In genomic region chrX:153635788-153636668, GRCh38 we compare ENCODE assay signal across 10 cellular contexts. TPM values are rescaled to one million over a fixed set of nuclear protein-coding genes. Genes with fewer than 3 reads are reported as not detected.
DNase-seq lines count a peak whose midpoint lies in the region; ATAC-seq, FAIRE-seq and TF ChIP-seq lines count a peak whose summit lies in the region.
"Had no signal": no experiment of that assay in that cellular context is flagged by ENCODE, and none has a peak within 500 bp of the region (broad histone marks: within the 10 kb centered on the region; RNA-seq: fewer than 3 reads in every experiment).

No MANE protein-coding gene starts in this region.

- H2AFZ ChIP-seq in K562 (ENCODE audit: low read depth, low read length) = no peak overlapping the region; the same call in 1 of the 2 replicates
- no peak overlapping the region for H2AFZ ChIP-seq in osteoblast (ENCODE audit: low read length)

- TF ChIP-seq EP300 in K562 (IDR thresholded peaks at IDR 0.05; ENCODE audit: low read length) = no peak

- no peak for TF ChIP-seq RAD21 in K562 (CRISPR knock-in tag; conservative IDR thresholded peaks at IDR 0.05 in 1 of 2, IDR thresholded peaks at IDR 0.05 in 1 of 2)

- H4K20me1 ChIP-seq in K562 (replicated peaks; ENCODE audit: control insufficient read depth, insufficient read depth, low read length) (no peaks in the 10 kb centered on the region), osteoblast (ENCODE audit: insufficient read depth, low read length) (no peaks in the 10 kb centered on the region)

- CTCF ChIA-PET in K562 (lab: Yijun Ruan, JAX; ENCODE audit: low intra/inter-chr PET ratio) = no interaction called here

- H3K4me1 ChIP-seq in left ventricle myocardium inferior (no peaks in the 10 kb centered on the region), right atrium auricular region (no peaks in the 10 kb centered on the region), K562 (replicated peaks in 1 of 2; ENCODE audit: control insufficient read depth in 2 of 2, insufficient read depth in 2 of 2, low read length in 2 of 2) (peaks cover 0 to 32% of the 10 kb centered on the region in 2 experiments; a peak in 2 of 5 replicates), osteoblast (ENCODE audit: insufficient read depth, low read length) (no peaks in the 10 kb centered on the region)
- H3K4me1 ChIP-seq: HAP-1 had no signal

- WGBS in K562 (ENCODE audit: insufficient coverage, low coverage, missing lambda C conversion rate) = 14% methylated on average over 15 of the region's 21 CpGs

- no peaks in the 10 kb centered on the region for H3K9me1 ChIP-seq in K562 (ENCODE audit: control insufficient read depth, insufficient read depth, low read length)

- H3K4me3 ChIP-seq in left ventricle myocardium inferior (no peak overlapping the region), right atrium auricular region (no peak overlapping the region), K562 (no peak overlapping the region), osteoblast (ENCODE audit: insufficient read depth, low read length) (no peak overlapping the region)
- H3K4me3 ChIP-seq: body of pancreas, HAP-1 had no signal

- H3K36me3 ChIP-seq in left ventricle myocardium inferior (no peaks in the 10 kb centered on the region), right atrium auricular region (no peaks in the 10 kb centered on the region), K562 (ENCODE audit: control insufficient read depth, insufficient read depth, low read length) (no peaks in the 10 kb centered on the region), osteoblast (ENCODE audit: insufficient read depth, low read length) (no peaks in the 10 kb centered on the region)
- H3K36me3 ChIP-seq: HAP-1 had no signal

- no peak for DNase-seq in left ventricle myocardium inferior
- no peak for DNase-seq in right atrium auricular region (ENCODE audit: low spot score)
- peak; percentile 17 for DNase-seq in NCI-H146 (lab: John Stamatoyannopoulos, UW)
- DNase-seq in K562 (ENCODE audit: extremely low read depth in 1 of 4, low spot score in 3 of 4) = peak in 3 of 4 experiments; percentile 38 to 48 (median 47)
- peak; percentile 93 for DNase-seq in osteoblast (ENCODE audit: insufficient read length, low spot score, missing footprints)

- TF ChIP-seq POLR2A in K562 (conservative IDR thresholded peaks at IDR 0.05) = no peak

- intact Hi-C loops in left ventricle myocardium inferior (cut with micrococcal nuclease) = no loop called here
- intact Hi-C loops in K562 (cut with micrococcal nuclease) = no loop called here

- H3K4me2 ChIP-seq in K562 (ENCODE audit: insufficient read depth, low read length) = no peak overlapping the region
- no peak overlapping the region for H3K4me2 ChIP-seq in osteoblast (ENCODE audit: insufficient read depth, low read length)

- peaks cover 21% of the 10 kb centered on the region for H3K27me3 ChIP-seq in left ventricle myocardium inferior (ENCODE audit: low read depth)
- H3K27me3 ChIP-seq in right atrium auricular region = no peaks in the 10 kb centered on the region
- H3K27me3 ChIP-seq in K562 (ENCODE audit: control insufficient read depth in 2 of 2, insufficient read depth in 2 of 2, low read length in 2 of 2) = peaks cover 7 to 67% of the 10 kb centered on the region in 2 experiments; a peak in 4 of 5 replicates
- peaks cover 7% of the 10 kb centered on the region for H3K27me3 ChIP-seq in osteoblast (ENCODE audit: insufficient read depth, low read length)
- H3K27me3 ChIP-seq: body of pancreas had no signal

- TF ChIP-seq CTCF in left ventricle myocardium inferior (IDR thresholded peaks at IDR 0.05; ENCODE audit: borderline replicate concordance) (peak; percentile 25), right atrium auricular region (IDR thresholded peaks at IDR 0.05) (peak in 1 of 2 donors; percentile 20), K562 (IDR thresholded peaks at IDR 0.05 in 2 of 3, conservative IDR thresholded peaks at IDR 0.05 in 1 of 3; ENCODE audit: insufficient read depth in 2 of 3, low read depth in 1 of 3, low read length in 3 of 3) (peak; percentile 50 to 75 (median 62)), osteoblast (IDR thresholded peaks at IDR 0.05; ENCODE audit: extremely low read depth, low read depth, low read length) (peak; percentile 32)

- no peaks in the 10 kb centered on the region for H3K9me3 ChIP-seq in left ventricle myocardium inferior (replicated peaks)
- H3K9me3 ChIP-seq in right atrium auricular region = peaks cover 0 to 8% of the 10 kb centered on the region in 2 donors
- H3K9me3 ChIP-seq in K562 (replicated peaks; ENCODE audit: control insufficient read depth, insufficient read depth, low read depth, low read length) = no peaks in the 10 kb centered on the region
- H3K9me3 ChIP-seq in osteoblast (ENCODE audit: low read depth, low read length) = peaks cover 6% of the 10 kb centered on the region
- H3K9me3 ChIP-seq: body of pancreas had no signal

- H3K9ac ChIP-seq in K562 (ENCODE audit: insufficient read depth in 1 of 2, low read depth in 2 of 2, low read length in 2 of 2) = no peak overlapping the region

- in situ Hi-C loops in K562 (cut with MboI) = no loop called here

- BruUV-seq in K562 (replicated peaks; lab: Mats Ljungman, UMichigan) = no TSS peak

- no peak for FAIRE-seq in K562 (lab: Jason Lieb, UNC)

- POLR2A ChIA-PET in K562 (lab: Yijun Ruan, JAX) = interaction anchor here (0.6 to 0.7 kb wide), 2 partner anchors 8 to 604 kb away, joined by 3 read pairs; no protein-coding TSS in a partner anchor

- ATAC-seq in K562 (peak; percentile 78), HG02884 (IDR thresholded peaks at IDR 0.05; ENCODE audit: unreplicated experiment) (no peak), GM19351 (IDR thresholded peaks at IDR 0.05; ENCODE audit: unreplicated experiment) (no peak), HG03469 (IDR thresholded peaks at IDR 0.05; ENCODE audit: unreplicated experiment) (no peak)
- ATAC-seq: body of pancreas had no signal

- H3K27ac ChIP-seq in left ventricle myocardium inferior (replicated peaks) (no peak overlapping the region), right atrium auricular region (no peak overlapping the region), K562 (ENCODE audit: extremely low read depth, low read depth, low read length) (no peak overlapping the region), osteoblast (ENCODE audit: low read depth, low read length) (no peak overlapping the region)
- H3K27ac ChIP-seq: body of pancreas had no signal

- no peaks in the 10 kb centered on the region for H3K79me2 ChIP-seq in K562 (ENCODE audit: control insufficient read depth, insufficient read depth, low read length)
- no peaks in the 10 kb centered on the region for H3K79me2 ChIP-seq in osteoblast (ENCODE audit: insufficient read depth, low read length)

RNA-seq across cellular contexts. Expression of gene DUSP9, which starts 11.0 kb away (rescaled TPM):
- total RNA-seq in left ventricle myocardium inferior (not detected), right atrium auricular region (not detected), K562 (2014; rRNA removed) (10.6 and 17.8 TPM in 2 replicates), K562 (2014; rRNA removed; fragmentation: Illumina TruSeq; extraction: Trizol) (2.5 and 3.2 TPM in 2 replicates), K562 (2015; rRNA removed; fragmentation: Illumina TruSeq; extraction: Trizol) (4.6 and 5.2 TPM in 2 replicates), K562 (2021) (13.0 and 14.1 TPM in 2 replicates), osteoblast (under 0.01 TPM in 2 replicates)
- 2.3 and 6.4 TPM in 2 replicates for total RNA-seq in K562 (2011; cell fraction: chromatin; rRNA removed; ENCODE audit: low replicate concordance)
- total RNA-seq in K562 (2011; cell fraction: nucleolus; rRNA removed) = 6.8 and 7.3 TPM in 2 replicates
- 3.4 and 3.9 TPM in 2 replicates for total RNA-seq in K562 (2011; cell fraction: nucleoplasm; rRNA removed)
- polyA plus RNA-seq in K562 (2011; rRNA removed) (8.8 and 20.5 TPM in 2 replicates), K562 (2014; fragmentation: Illumina TruSeq; extraction: Trizol) (5.5 and 7.1 TPM in 2 replicates), K562 (2014; fragmentation: Nextera tagmentation; extraction: Ambion mirVana) (under 1 TPM; 0.11 to 0.31 TPM), K562 (2014; rRNA removed) (8.4 and 9.2 TPM in 2 replicates)
- 22.4 and 26.1 TPM in 2 replicates for polyA plus RNA-seq in K562 (2011; cell fraction: cytosol; rRNA removed)
- polyA plus RNA-seq in K562 (2011; cell fraction: nucleus; rRNA removed) = 11.9 and 18.7 TPM in 2 replicates
- polyA plus RNA-seq in K562 (2012) = 7.4 and 10.8 TPM in 2 replicates
- polyA minus RNA-seq in K562 (2011; rRNA and poly(A)+ RNA removed) = 5.2 and 5.5 TPM in 2 replicates
- polyA minus RNA-seq in K562 (2011; cell fraction: cytosol; rRNA and poly(A)+ RNA removed) = 7.3 and 20.2 TPM in 2 replicates
- 2.7 and 6.7 TPM in 2 replicates for polyA minus RNA-seq in K562 (2011; cell fraction: nucleus; rRNA and poly(A)+ RNA removed)
- total RNA-seq: body of pancreas had no signal

RNA-seq across cellular contexts. Expression of gene CCNQ, which starts 37.1 kb away (rescaled TPM):
- total RNA-seq in left ventricle myocardium inferior = 39.3 TPM
- 10 to 100 TPM; 48.0 to 65.0 TPM for total RNA-seq in right atrium auricular region
- 9.4 and 14.9 TPM in 2 replicates for total RNA-seq in K562 (2011; cell fraction: chromatin; rRNA removed; ENCODE audit: low replicate concordance)
- 13.5 and 17.1 TPM in 2 replicates for total RNA-seq in K562 (2011; cell fraction: nucleolus; rRNA removed)
- 12.1 and 14.7 TPM in 2 replicates for total RNA-seq in K562 (2011; cell fraction: nucleoplasm; rRNA removed)
- 53.8 and 59.5 TPM in 2 replicates for total RNA-seq in K562 (2014; rRNA removed)
- total RNA-seq in K562 (2014; rRNA removed; fragmentation: Illumina TruSeq; extraction: Trizol) = 11.6 and 12.8 TPM in 2 replicates
- total RNA-seq in K562 (2015; rRNA removed; fragmentation: Illumina TruSeq; extraction: Trizol) = 27.0 and 30.0 TPM in 2 replicates
- total RNA-seq in K562 (2021) = 25.3 and 28.5 TPM in 2 replicates
- polyA plus RNA-seq in K562 (2011; rRNA removed) = 25.3 and 32.9 TPM in 2 replicates
- polyA plus RNA-seq in K562 (2011; cell fraction: cytosol; rRNA removed) = 46.4 and 64.2 TPM in 2 replicates
- 20.0 and 22.0 TPM in 2 replicates for polyA plus RNA-seq in K562 (2011; cell fraction: nucleus; rRNA removed)
- polyA plus RNA-seq in K562 (2012) = 19.7 and 27.3 TPM in 2 replicates
- polyA plus RNA-seq in K562 (2014; fragmentation: Illumina TruSeq; extraction: Trizol) = 18.0 and 18.2 TPM in 2 replicates
- 1 to 10 TPM in 1 of 2 experiments, under 1 TPM in 1; 0.92 to 1.6 TPM for polyA plus RNA-seq in K562 (2014; fragmentation: Nextera tagmentation; extraction: Ambion mirVana)
- polyA plus RNA-seq in K562 (2014; rRNA removed) = 35.9 and 47.3 TPM in 2 replicates
- polyA minus RNA-seq in K562 (2011; rRNA and poly(A)+ RNA removed) = 10.7 and 11.7 TPM in 2 replicates
- 12.9 and 16.4 TPM in 2 replicates for polyA minus RNA-seq in K562 (2011; cell fraction: cytosol; rRNA and poly(A)+ RNA removed)
- 4.2 and 6.2 TPM in 2 replicates for polyA minus RNA-seq in K562 (2011; cell fraction: nucleus; rRNA and poly(A)+ RNA removed)
- 29.3 and 33.0 TPM in 2 replicates for total RNA-seq in osteoblast

RNA-seq across cellular contexts. Expression of gene PNCK, which starts 37.6 kb away (rescaled TPM):
- total RNA-seq in left ventricle myocardium inferior (6.1 TPM), right atrium auricular region (10 to 100 TPM in 1 of 2 donors, 1 to 10 TPM in 1; 4.0 to 42.4 TPM), K562 (2014; rRNA removed) (1.3 and 1.4 TPM in 2 replicates), K562 (2014; rRNA removed; fragmentation: Illumina TruSeq; extraction: Trizol) (0.25 and 0.48 TPM in 2 replicates), K562 (2015; rRNA removed; fragmentation: Illumina TruSeq; extraction: Trizol) (0.51 and 0.79 TPM in 2 replicates), K562 (2021) (1.9 and 2.2 TPM in 2 replicates), osteoblast (0.29 and 0.36 TPM in 2 replicates)
- 17.5 and 43.4 TPM in 2 replicates for total RNA-seq in K562 (2011; cell fraction: chromatin; rRNA removed; ENCODE audit: low replicate concordance)
- 37.0 TPM in 2 replicates for total RNA-seq in K562 (2011; cell fraction: nucleolus; rRNA removed)
- total RNA-seq in K562 (2011; cell fraction: nucleoplasm; rRNA removed) = 18.2 and 26.2 TPM in 2 replicates
- polyA plus RNA-seq in K562 (2011; rRNA removed) (7.5 and 23.6 TPM in 2 replicates), K562 (2014; fragmentation: Illumina TruSeq; extraction: Trizol) (1.0 and 1.2 TPM in 2 replicates), K562 (2014; fragmentation: Nextera tagmentation; extraction: Ambion mirVana) (under 1 TPM in 1 of 2 experiments, not detected in 1; 0.13 TPM), K562 (2014; rRNA removed) (1.7 and 2.5 TPM in 2 replicates)
- polyA plus RNA-seq in K562 (2011; cell fraction: cytosol; rRNA removed) = 10.0 and 17.5 TPM in 2 replicates
- 100 and 212 TPM in 2 replicates for polyA plus RNA-seq in K562 (2011; cell fraction: nucleus; rRNA removed)
- 6.0 and 17.0 TPM in 2 replicates for polyA plus RNA-seq in K562 (2012)
- 3.5 and 6.7 TPM in 2 replicates for polyA minus RNA-seq in K562 (2011; rRNA and poly(A)+ RNA removed)
- polyA minus RNA-seq in K562 (2011; cell fraction: cytosol; rRNA and poly(A)+ RNA removed) = 2.9 and 11.2 TPM in 2 replicates
- polyA minus RNA-seq in K562 (2011; cell fraction: nucleus; rRNA and poly(A)+ RNA removed) = 20.6 and 48.3 TPM in 2 replicates
- total RNA-seq: body of pancreas had no signal

RNA-seq across cellular contexts. Expression of gene SLC6A8, which starts 51.7 kb away (rescaled TPM):
- total RNA-seq in left ventricle myocardium inferior = 229 TPM
- total RNA-seq in right atrium auricular region = 10 to 100 TPM; 71.3 to 76.6 TPM
- 456 and 1,096 TPM in 2 replicates for total RNA-seq in K562 (2011; cell fraction: chromatin; rRNA removed; ENCODE audit: low replicate concordance)
- total RNA-seq in K562 (2011; cell fraction: nucleolus; rRNA removed) = 646 and 663 TPM in 2 replicates
- total RNA-seq in K562 (2011; cell fraction: nucleoplasm; rRNA removed) = 500 and 510 TPM in 2 replicates
- total RNA-seq in K562 (2014; rRNA removed) = 29.6 and 45.6 TPM in 2 replicates
- 24.7 and 34.3 TPM in 2 replicates for total RNA-seq in K562 (2014; rRNA removed; fragmentation: Illumina TruSeq; extraction: Trizol)
- 30.3 and 31.0 TPM in 2 replicates for total RNA-seq in K562 (2015; rRNA removed; fragmentation: Illumina TruSeq; extraction: Trizol)
- total RNA-seq in K562 (2021) = 122 and 144 TPM in 2 replicates
- polyA plus RNA-seq in K562 (2011; rRNA removed) = 139 and 294 TPM in 2 replicates
- 237 and 320 TPM in 2 replicates for polyA plus RNA-seq in K562 (2011; cell fraction: cytosol; rRNA removed)
- polyA plus RNA-seq in K562 (2011; cell fraction: nucleus; rRNA removed) = 1,046 and 1,667 TPM in 2 replicates
- polyA plus RNA-seq in K562 (2012) = 94.9 and 162 TPM in 2 replicates
- 73.5 and 87.0 TPM in 2 replicates for polyA plus RNA-seq in K562 (2014; fragmentation: Illumina TruSeq; extraction: Trizol)
- polyA plus RNA-seq in K562 (2014; fragmentation: Nextera tagmentation; extraction: Ambion mirVana) = 1 to 10 TPM in 1 of 2 experiments, under 1 TPM in 1; 0.68 to 1.7 TPM
- polyA plus RNA-seq in K562 (2014; rRNA removed) = 76.7 and 77.6 TPM in 2 replicates
- polyA minus RNA-seq in K562 (2011; rRNA and poly(A)+ RNA removed) = 85.5 and 108 TPM in 2 replicates
- polyA minus RNA-seq in K562 (2011; cell fraction: cytosol; rRNA and poly(A)+ RNA removed) = 134 and 269 TPM in 2 replicates
- polyA minus RNA-seq in K562 (2011; cell fraction: nucleus; rRNA and poly(A)+ RNA removed) = 124 and 281 TPM in 2 replicates
- total RNA-seq in osteoblast = 15.3 and 19.5 TPM in 2 replicates

Comparison
In these comparisons a context has a peak if more than half of its experiments do, and no peak if none do; other contexts are left out.
1. DNase-seq: peak in NCI-H146 (single experiment), K562 (3 of 4) and osteoblast (single experiment); none in left ventricle myocardium inferior (single experiment) and right atrium auricular region (single experiment).